ENCODE assay signal across 13 cellular contexts in genomic region chr11:12388939-12389670, GRCh38. TPM values are rescaled to one million over a fixed set of nuclear protein-coding genes. Genes with fewer than 3 reads are reported as not detected.
DNase-seq lines count a peak whose midpoint lies in the region; ATAC-seq and TF ChIP-seq lines count a peak whose summit lies in the region.
"Had no signal": no experiment of that assay in that cellular context is flagged by ENCODE, and none has a peak within 500 bp of the region (broad histone marks: within the 10 kb centered on the region; RNA-seq: fewer than 3 reads in every experiment).

No MANE protein-coding gene starts in this region.

- DNase-seq in left ventricle myocardium inferior, result no peak
- no peak for DNase-seq in left cardiac atrium
- DNase-seq in epithelial cell of prostate (ENCODE audit: low read depth, low spot score), result no peak
- no peak for DNase-seq in osteocyte (ENCODE audit: extremely low spot score, unreplicated experiment)
- DNase-seq in transverse colon, result no peak
- no peak for DNase-seq in activated naive CD4-positive, alpha-beta T cell treated with anti-CD3 and anti-CD28 coated beads, Interleukin-2, amount 10 ng/mL, durations not matched to agents 7 days and 5 days
- DNase-seq: DMS79, NCI-H1048, PC-3 had no signal

- TF ChIP-seq EP300 in transverse colon (IDR thresholded peaks at IDR 0.05; ENCODE audit: low read depth), result no peak

- H3K27ac ChIP-seq in left ventricle myocardium inferior (replicated peaks) (peak overlapping the region; percentile 51), epithelial cell of prostate (peak overlapping the region; percentile 92), transverse colon (peak overlapping the region; percentile 76 to 99 (median 98))
- H3K27ac ChIP-seq: A549 had no signal

- H3K36me3 Mint-ChIP-seq in osteocyte (ENCODE audit: unreplicated experiment), result peaks cover 6% of the 10 kb centered on the region
- no peaks in the 10 kb centered on the region for H3K36me3 Mint-ChIP-seq in activated naive CD4-positive, alpha-beta T cell treated with anti-CD3 and anti-CD28 coated beads, Interleukin-2, amount 10 ng/mL, durations not matched to agents 7 days and 5 days

- H3K4me1 ChIP-seq in left ventricle myocardium inferior (peaks cover 78% of the 10 kb centered on the region), transverse colon (peaks cover 11 to 62% (median 34%) of the 10 kb centered on the region in 4 donors)
- H3K4me1 ChIP-seq: HAP-1 had no signal

- H3K4me3 Mint-ChIP-seq in osteocyte (ENCODE audit: unreplicated experiment), result no peak overlapping the region
- H3K4me3 Mint-ChIP-seq in activated naive CD4-positive, alpha-beta T cell treated with anti-CD3 and anti-CD28 coated beads, Interleukin-2, amount 10 ng/mL, durations not matched to agents 7 days and 5 days, result no peak overlapping the region

- TF ChIP-seq CTCF in left ventricle myocardium inferior (IDR thresholded peaks at IDR 0.05; ENCODE audit: borderline replicate concordance) (no peak), osteocyte (IDR thresholded peaks at IDR 0.05) (no peak), transverse colon (IDR thresholded peaks at IDR 0.05) (no peak)

- peaks cover 5% of the 10 kb centered on the region for H3K9me3 Mint-ChIP-seq in osteocyte (ENCODE audit: unreplicated experiment)
- peaks cover 6% of the 10 kb centered on the region for H3K9me3 Mint-ChIP-seq in activated naive CD4-positive, alpha-beta T cell treated with anti-CD3 and anti-CD28 coated beads, Interleukin-2, amount 10 ng/mL, durations not matched to agents 7 days and 5 days

- 68% methylated on average over 2 of the region's 2 CpGs; no CpG with 5 or more reads in 1 of the 2 donors for WGBS in transverse colon (ENCODE audit: low coverage in 1 of 2), 2 donors

- intact Hi-C loops in left ventricle myocardium inferior (cut with micrococcal nuclease), result no loop called here
- intact Hi-C loops in left cardiac atrium (cut with DNase I), result no loop called here
- intact Hi-C loops in transverse colon (cut with DNase I; ENCODE audit: low total_unique reads), result no loop called here

- H3K36me3 ChIP-seq in left ventricle myocardium inferior (no peaks in the 10 kb centered on the region), transverse colon (no peaks in the 10 kb centered on the region)
- H3K36me3 ChIP-seq: HAP-1 had no signal

- H3K27ac Mint-ChIP-seq in osteocyte (ENCODE audit: unreplicated experiment), result peak overlapping the region; percentile 67
- H3K27ac Mint-ChIP-seq in activated naive CD4-positive, alpha-beta T cell treated with anti-CD3 and anti-CD28 coated beads, Interleukin-2, amount 10 ng/mL, durations not matched to agents 7 days and 5 days, result no peak overlapping the region

- H3K27me3 ChIP-seq in left ventricle myocardium inferior (ENCODE audit: low read depth), result no peaks in the 10 kb centered on the region
- no peaks in the 10 kb centered on the region for H3K27me3 ChIP-seq in transverse colon

- no peaks in the 10 kb centered on the region for H3K27me3 Mint-ChIP-seq in osteocyte (ENCODE audit: unreplicated experiment)
- peaks cover 16% of the 10 kb centered on the region for H3K27me3 Mint-ChIP-seq in activated naive CD4-positive, alpha-beta T cell treated with anti-CD3 and anti-CD28 coated beads, Interleukin-2, amount 10 ng/mL, durations not matched to agents 7 days and 5 days

- H3K4me1 Mint-ChIP-seq in osteocyte (ENCODE audit: unreplicated experiment), result peaks cover 48% of the 10 kb centered on the region
- no peaks in the 10 kb centered on the region for H3K4me1 Mint-ChIP-seq in activated naive CD4-positive, alpha-beta T cell treated with anti-CD3 and anti-CD28 coated beads, Interleukin-2, amount 10 ng/mL, durations not matched to agents 7 days and 5 days

- H3K4me3 ChIP-seq in left ventricle myocardium inferior, result no peak overlapping the region
- no peak overlapping the region for H3K4me3 ChIP-seq in transverse colon
- H3K4me3 ChIP-seq: A549, HAP-1 had no signal

- ATAC-seq in left cardiac atrium, result no peak
- ATAC-seq in HG03342 (IDR thresholded peaks at IDR 0.05; ENCODE audit: unreplicated experiment), result no peak
- ATAC-seq in GM19023 (IDR thresholded peaks at IDR 0.05; ENCODE audit: unreplicated experiment), result no peak
- ATAC-seq: PC-3 had no signal

- CTCF ChIA-PET in activated naive CD4-positive, alpha-beta T cell treated with anti-CD3 and anti-CD28 coated beads, Interleukin-2, amount 10 ng/mL, durations not matched to agents 7 days and 5 days (lab: Charles Lee), result no interaction called here

- no peak for TF ChIP-seq POLR2A in transverse colon (IDR thresholded peaks at IDR 0.05)

- in situ Hi-C loops in transverse colon (cut with MboI; ENCODE audit: low pct_ligation_motif_present in 1 of 4, low pct_unique_long_range_greater_than_20kb in 1 of 4, low sequenced_read_pairs in 3 of 4), result no loop called here

- H3K9me3 ChIP-seq in left ventricle myocardium inferior (replicated peaks) (no peaks in the 10 kb centered on the region), transverse colon (peaks cover 0 to 3% of the 10 kb centered on the region in 2 donors)
- H3K9me3 ChIP-seq: A549, HAP-1 had no signal

RNA-seq across cellular contexts. Expression of gene PARVA, which starts 11.7 kb away (rescaled TPM):
- total RNA-seq in left ventricle myocardium inferior (75.4 TPM), left cardiac atrium (100 to 1,000 TPM in 1 of 2 donors, 10 to 100 TPM in 1; 66.5 to 105 TPM), osteocyte (144 and 148 TPM in 2 replicates), transverse colon (10 to 100 TPM; 34.3 to 82.0 (median 45.1) TPM)
